In the genomic region with DNA sequence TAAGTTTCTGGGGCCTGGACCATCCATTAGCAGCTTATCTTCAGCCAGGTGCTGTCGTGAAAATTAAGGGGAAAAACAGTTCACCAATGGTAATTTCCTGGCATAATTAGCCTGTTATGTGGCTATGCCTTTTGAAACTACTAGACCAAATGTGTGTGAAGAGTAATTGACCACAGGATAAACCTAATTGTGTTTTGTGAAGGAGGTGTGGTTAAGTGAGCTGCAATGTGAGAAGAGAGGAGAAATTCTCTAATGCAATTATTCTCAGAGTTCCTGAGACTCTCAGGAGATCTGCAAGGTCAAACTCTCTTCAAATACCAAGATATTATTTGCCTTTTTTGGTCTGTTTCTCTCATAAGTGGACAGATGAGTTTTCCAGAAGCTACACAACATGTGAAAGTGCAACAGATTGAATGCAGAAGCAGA, we compare ENCODE assay signal across 11 cellular contexts. TPM values are rescaled to one million over a fixed set of nuclear protein-coding genes. Genes with fewer than 3 reads are reported as not detected.
DNase-seq lines count a peak whose midpoint lies in the region; ATAC-seq and TF ChIP-seq lines count a peak whose summit lies in the region.
"Had no signal": no experiment of that assay in that cellular context is flagged by ENCODE, and none has a peak within 500 bp of the region (broad histone marks: within the 10 kb centered on the region; RNA-seq: fewer than 3 reads in every experiment).

No MANE protein-coding gene starts in this region.

- no peak overlapping the region for H3K27ac ChIP-seq in HEK293 (ENCODE audit: extremely low read depth, low read depth, low read length)

- H3K9me3 Mint-ChIP-seq in activated CD4-positive, alpha-beta T cell treated with anti-CD3 and anti-CD28 coated beads, Interleukin-2, amount 10 ng/mL, durations not matched to agents 24 days and 14 days: no peaks in the 10 kb centered on the region
- no peaks in the 10 kb centered on the region for H3K9me3 Mint-ChIP-seq in T-helper 2 cell treated with Interferon-gamma antibody and Interleukin-4, amounts not matched to agents 5 μg/mL and 100 μg/mL, for 36 hours
- no peaks in the 10 kb centered on the region for H3K9me3 Mint-ChIP-seq in osteocyte (ENCODE audit: unreplicated experiment)

- in situ Hi-C loops in ACHN (cut with HindIII; ENCODE audit: low pct_ligation_motif_present, low pct_unique_long_range_greater_than_20kb, low sequenced_read_pairs): no loop called here

- POLR2A ChIA-PET in HEK293 (lab: Yijun Ruan, JAX): interaction anchor here (0.7 to 1.2 kb wide), 2 partner anchors 14 to 83 kb away, joined by 3 read pairs; no protein-coding TSS in a partner anchor

- no peak for TF ChIP-seq CTCF in HEK293 (tag by site-specific recombination; IDR thresholded peaks at IDR 0.05)
- no peak for TF ChIP-seq CTCF in osteocyte (IDR thresholded peaks at IDR 0.05)

- no peak for ATAC-seq in GM21717 (IDR thresholded peaks at IDR 0.05; ENCODE audit: unreplicated experiment)

- no peak overlapping the region for H3K4me3 ChIP-seq in HEK293 (ENCODE audit: low read depth, low read length)

- H3K4me1 ChIP-seq in HEK293 (ENCODE audit: control insufficient read depth, insufficient read depth, low read length): no peaks in the 10 kb centered on the region

- H3K36me3 ChIP-seq in HEK293 (ENCODE audit: control insufficient read depth in 2 of 2, insufficient read depth in 1 of 2, low read length in 2 of 2): peaks cover 0 to 11% of the 10 kb centered on the region in 2 experiments; a peak in 1 of 3 replicates

- intact Hi-C loops in activated CD4-positive, alpha-beta T cell treated with anti-CD3 and anti-CD28 coated beads, Interleukin-2, amount 10 ng/mL, durations not matched to agents 24 days and 14 days (cut with micrococcal nuclease): loop anchor here (5.0 kb wide), 1 partner anchor 470 kb away; no protein-coding TSS in a partner anchor

- DNase-seq in activated CD4-positive, alpha-beta T cell treated with anti-CD3 and anti-CD28 coated beads, Interleukin-2, amount 10 ng/mL, durations not matched to agents 24 days and 14 days: no peak
- no peak for DNase-seq in activated CD4-positive, alpha-beta T cell treated with anti-CD3 and anti-CD28 coated beads, Interleukin-2, amount 50 U/mL, for 1 hour
- DNase-seq in T-helper 2 cell treated with Interferon-gamma antibody and Interleukin-4, amounts not matched to agents 5 μg/mL and 100 μg/mL, for 36 hours (ENCODE audit: low spot score): no peak
- DNase-seq in osteocyte (ENCODE audit: extremely low spot score, unreplicated experiment): no peak
- no peak for DNase-seq in ACHN
- DNase-seq in NCI-H1694 treated with DMSO at 0.1 percent for 48 hours (lab: John Stamatoyannopoulos, UW): no peak
- DNase-seq: activated gamma-delta T cell, hippocampal formation, NCI-H1436 treated with DMSO at 0.1 percent for 48 hours had no signal

- peak overlapping the region; percentile 17 for H3K4me3 Mint-ChIP-seq in activated CD4-positive, alpha-beta T cell treated with anti-CD3 and anti-CD28 coated beads, Interleukin-2, amount 10 ng/mL, durations not matched to agents 24 days and 14 days
- H3K4me3 Mint-ChIP-seq in T-helper 2 cell treated with Interferon-gamma antibody and Interleukin-4, amounts not matched to agents 5 μg/mL and 100 μg/mL, for 36 hours: peak overlapping the region; percentile 59
- H3K4me3 Mint-ChIP-seq in osteocyte (ENCODE audit: unreplicated experiment): no peak overlapping the region

- no peaks in the 10 kb centered on the region for H3K9me3 ChIP-seq in HEK293 (ENCODE audit: control insufficient read depth, insufficient read depth, low read depth, low read length)

- CTCF ChIA-PET in HEK293 (lab: Yijun Ruan, JAX): interaction anchor here (0.7 to 1.6 kb wide), 4 partner anchors 10 to 102 kb away, joined by 3 to 7 read pairs (median 4); no protein-coding TSS in a partner anchor

- peak overlapping the region; percentile 46 for H3K27ac Mint-ChIP-seq in activated CD4-positive, alpha-beta T cell treated with anti-CD3 and anti-CD28 coated beads, Interleukin-2, amount 10 ng/mL, durations not matched to agents 24 days and 14 days
- H3K27ac Mint-ChIP-seq in T-helper 2 cell treated with Interferon-gamma antibody and Interleukin-4, amounts not matched to agents 5 μg/mL and 100 μg/mL, for 36 hours: peak overlapping the region; percentile 79
- H3K27ac Mint-ChIP-seq in osteocyte (ENCODE audit: unreplicated experiment): peak overlapping the region; percentile 23

- peaks cover 4% of the 10 kb centered on the region for H3K36me3 Mint-ChIP-seq in activated CD4-positive, alpha-beta T cell treated with anti-CD3 and anti-CD28 coated beads, Interleukin-2, amount 10 ng/mL, durations not matched to agents 24 days and 14 days (ENCODE audit: low read depth)
- peaks cover 10% of the 10 kb centered on the region for H3K36me3 Mint-ChIP-seq in T-helper 2 cell treated with Interferon-gamma antibody and Interleukin-4, amounts not matched to agents 5 μg/mL and 100 μg/mL, for 36 hours (ENCODE audit: low read depth)
- peaks cover 28% of the 10 kb centered on the region for H3K36me3 Mint-ChIP-seq in osteocyte (ENCODE audit: unreplicated experiment)

- no peaks in the 10 kb centered on the region for H3K27me3 Mint-ChIP-seq in activated CD4-positive, alpha-beta T cell treated with anti-CD3 and anti-CD28 coated beads, Interleukin-2, amount 10 ng/mL, durations not matched to agents 24 days and 14 days
- no peaks in the 10 kb centered on the region for H3K27me3 Mint-ChIP-seq in T-helper 2 cell treated with Interferon-gamma antibody and Interleukin-4, amounts not matched to agents 5 μg/mL and 100 μg/mL, for 36 hours (ENCODE audit: low read depth)
- no peaks in the 10 kb centered on the region for H3K27me3 Mint-ChIP-seq in osteocyte (ENCODE audit: unreplicated experiment)

- H3K4me1 Mint-ChIP-seq in activated CD4-positive, alpha-beta T cell treated with anti-CD3 and anti-CD28 coated beads, Interleukin-2, amount 10 ng/mL, durations not matched to agents 24 days and 14 days: peaks cover 29% of the 10 kb centered on the region
- peaks cover 37% of the 10 kb centered on the region for H3K4me1 Mint-ChIP-seq in T-helper 2 cell treated with Interferon-gamma antibody and Interleukin-4, amounts not matched to agents 5 μg/mL and 100 μg/mL, for 36 hours (ENCODE audit: low read depth)
- H3K4me1 Mint-ChIP-seq in osteocyte (ENCODE audit: unreplicated experiment): peaks cover 33% of the 10 kb centered on the region

TF ChIP-seq in HEK293, 187 proteins besides CTCF, POLR2A, EP300 and RAD21:
- no peak for TF ChIP-seq ZEB2 (tag by site-specific recombination; IDR thresholded peaks at IDR 0.05)
- TF ChIP-seq, protein P1, sequence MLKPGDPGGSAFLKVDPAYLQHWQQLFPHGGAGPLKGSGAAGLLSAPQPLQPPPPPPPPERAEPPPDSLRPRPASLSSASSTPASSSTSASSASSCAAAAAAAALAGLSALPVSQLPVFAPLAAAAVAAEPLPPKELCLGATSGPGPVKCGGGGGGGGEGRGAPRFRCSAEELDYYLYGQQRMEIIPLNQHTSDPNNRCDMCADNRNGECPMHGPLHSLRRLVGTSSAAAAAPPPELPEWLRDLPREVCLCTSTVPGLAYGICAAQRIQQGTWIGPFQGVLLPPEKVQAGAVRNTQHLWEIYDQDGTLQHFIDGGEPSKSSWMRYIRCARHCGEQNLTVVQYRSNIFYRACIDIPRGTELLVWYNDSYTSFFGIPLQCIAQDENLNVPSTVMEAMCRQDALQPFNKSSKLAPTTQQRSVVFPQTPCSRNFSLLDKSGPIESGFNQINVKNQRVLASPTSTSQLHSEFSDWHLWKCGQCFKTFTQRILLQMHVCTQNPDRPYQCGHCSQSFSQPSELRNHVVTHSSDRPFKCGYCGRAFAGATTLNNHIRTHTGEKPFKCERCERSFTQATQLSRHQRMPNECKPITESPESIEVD (tag by site-specific recombination; IDR thresholded peaks at IDR 0.05): peak; percentile 50
- TF ChIP-seq OSR2 (tag by site-specific recombination; IDR thresholded peaks at IDR 0.05): peak; percentile 19; the same call in 1 of the 2 replicates
TF ChIP-seq in HEK293: peak in this region for 2.

RNA-seq across cellular contexts. Expression of a gene that starts 21.2 kb away (rescaled TPM):
- 2.3 and 2.9 TPM in 2 replicates for total RNA-seq in activated CD4-positive, alpha-beta T cell treated with anti-CD3 and anti-CD28 coated beads, Interleukin-2, amount 10 ng/mL, durations not matched to agents 24 days and 14 days
- 108 and 113 TPM in 2 replicates for total RNA-seq in osteocyte

Comparison
In these comparisons a context has a peak if more than half of its experiments do, and no peak if none do; other contexts are left out.
1. H3K27ac Mint-ChIP-seq: peak in every context shown above with its lines; median percentile 79 in T-helper 2 cell treated with Interferon-gamma antibody and Interleukin-4, amounts not matched to agents 5 μg/mL and 100 μg/mL, for 36 hours; 46 in activated CD4-positive, alpha-beta T cell treated with anti-CD3 and anti-CD28 coated beads, Interleukin-2, amount 10 ng/mL, durations not matched to agents 24 days and 14 days; 23 in osteocyte.
2. RNA of a gene that starts 21.2 kb away (total RNA-seq): 108 to 113 TPM in osteocyte; 2.3 to 2.9 TPM in activated CD4-positive, alpha-beta T cell treated with anti-CD3 and anti-CD28 coated beads, Interleukin-2, amount 10 ng/mL, durations not matched to agents 24 days and 14 days; every median in the first group is over 10 times any median in the second.